In genomic region chr7:79876769-79877362, GRCh38 we compare ENCODE assay signal across 14 cellular contexts.
DNase-seq lines count a peak whose midpoint lies in the region; ATAC-seq, FAIRE-seq and TF ChIP-seq lines count a peak whose summit lies in the region.
"Had no signal": no experiment of that assay in that cellular context is flagged by ENCODE, and none has a peak within 500 bp of the region (broad histone marks: within the 10 kb centered on the region; RNA-seq: fewer than 3 reads in every experiment).

No MANE protein-coding gene starts in this region.

- no peak overlapping the region for H3K4me3 Mint-ChIP-seq in activated CD8-positive, alpha-beta T cell treated with anti-CD3 and anti-CD28 coated beads, Interleukin-2, amount 10 ng/mL, durations not matched to agents 7 days and 5 days
- H3K4me3 Mint-ChIP-seq: activated B cell treated with CpG ODN at 0.5 μM for 24 hours; activated T-helper 1 cell treated with anti-CD3 and anti-CD28 coated beads, Interleukin-12 subunit alpha, Interleukin-12 subunit beta, Interleukin-2, Interleukin-4 antibody, amounts not matched to agents 30 ng/mL and 10 ng/mL and 1 ng/mL, durations not matched to agents 14 hours and 24 hours and 36 hours had no signal

- no peaks in the 10 kb centered on the region for H3K36me3 Mint-ChIP-seq in activated CD8-positive, alpha-beta T cell treated with anti-CD3 and anti-CD28 coated beads, Interleukin-2, amount 10 ng/mL, durations not matched to agents 7 days and 5 days (ENCODE audit: low read depth)

- POLR2A ChIA-PET in activated CD8-positive, alpha-beta T cell treated with anti-CD3 and anti-CD28 coated beads, Interleukin-2, amount 10 ng/mL, durations not matched to agents 7 days and 5 days (lab: Charles Lee) = no interaction called here

- TF ChIP-seq CTCF in D721Med (IDR thresholded peaks at IDR 0.05; ENCODE audit: insufficient read depth, missing control alignments) (no peak), lower leg skin (IDR thresholded peaks at IDR 0.05) (no peak)

- H3K27me3 Mint-ChIP-seq in activated CD8-positive, alpha-beta T cell treated with anti-CD3 and anti-CD28 coated beads, Interleukin-2, amount 10 ng/mL, durations not matched to agents 7 days and 5 days (ENCODE audit: low read depth) = no peaks in the 10 kb centered on the region
- H3K27me3 Mint-ChIP-seq: activated B cell treated with CpG ODN at 0.5 μM for 24 hours had no signal

- no peak overlapping the region for H3K4me3 ChIP-seq in lower leg skin (ENCODE audit: low read depth, poor library complexity, severe bottlenecking)
- H3K4me3 ChIP-seq: thoracic aorta had no signal

- H3K27ac Mint-ChIP-seq in activated CD8-positive, alpha-beta T cell treated with anti-CD3 and anti-CD28 coated beads, Interleukin-2, amount 10 ng/mL, durations not matched to agents 7 days and 5 days = no peak overlapping the region
- H3K27ac Mint-ChIP-seq: activated B cell treated with CpG ODN at 0.5 μM for 24 hours; activated T-helper 1 cell treated with anti-CD3 and anti-CD28 coated beads, Interleukin-12 subunit alpha, Interleukin-12 subunit beta, Interleukin-2, Interleukin-4 antibody, amounts not matched to agents 30 ng/mL and 10 ng/mL and 1 ng/mL, durations not matched to agents 14 hours and 24 hours and 36 hours had no signal

- DNase-seq in D721Med (ENCODE audit: insufficient read length, low spot score) (no peak), HTR-8/SVneo (ENCODE audit: insufficient read length, low spot score) (peak; percentile 2), iris pigment epithelial cell (ENCODE audit: low read depth) (peak; percentile 99), lower leg skin (ENCODE audit: low spot score in 2 of 2) (no peak), putamen (ENCODE audit: low spot score) (no peak), NCI-H1694 (lab: John Stamatoyannopoulos, UW) (no peak)
- DNase-seq in activated CD8-positive, alpha-beta T cell treated with anti-CD3 and anti-CD28 coated beads, Interleukin-2, amount 10 ng/mL, durations not matched to agents 7 days and 5 days = peak; percentile 24
- DNase-seq in activated naive CD4-positive, alpha-beta T cell (lab: John Stamatoyannopoulos, UW) = no peak
- DNase-seq: activated B cell treated with CpG ODN at 0.5 μM for 24 hours, left colon, SHP77 had no signal

- ATAC-seq in activated CD8-positive, alpha-beta T cell treated with anti-CD3 and anti-CD28 coated beads, Interleukin-2, amount 10 ng/mL, durations not matched to agents 7 days and 5 days = no peak
- ATAC-seq: left colon had no signal

- 86 to 89% methylated on average over 7 of the region's 7 CpGs for WGBS in lower leg skin, 2 donors

- FAIRE-seq in D721Med (lab: Jason Lieb, UNC) (peak; percentile 38), HTR-8/SVneo (lab: Jason Lieb, UNC) (no peak)
- FAIRE-seq: GM18507 had no signal

- CTCF ChIA-PET in activated CD8-positive, alpha-beta T cell treated with anti-CD3 and anti-CD28 coated beads, Interleukin-2, amount 10 ng/mL, durations not matched to agents 7 days and 5 days (lab: Charles Lee) = no interaction called here

- H3K9me3 Mint-ChIP-seq in activated CD8-positive, alpha-beta T cell treated with anti-CD3 and anti-CD28 coated beads, Interleukin-2, amount 10 ng/mL, durations not matched to agents 7 days and 5 days (ENCODE audit: insufficient read depth) = no peaks in the 10 kb centered on the region
- H3K9me3 Mint-ChIP-seq: activated T-helper 1 cell treated with anti-CD3 and anti-CD28 coated beads, Interleukin-12 subunit alpha, Interleukin-12 subunit beta, Interleukin-2, Interleukin-4 antibody, amounts not matched to agents 30 ng/mL and 10 ng/mL and 1 ng/mL, durations not matched to agents 14 hours and 24 hours and 36 hours had no signal

- intact Hi-C loops in lower leg skin (cut with DNase I; ENCODE audit: low total_unique reads) = no loop called here

- H3K4me1 Mint-ChIP-seq in activated CD8-positive, alpha-beta T cell treated with anti-CD3 and anti-CD28 coated beads, Interleukin-2, amount 10 ng/mL, durations not matched to agents 7 days and 5 days (ENCODE audit: low read depth) = peaks cover 3% of the 10 kb centered on the region
- H3K4me1 Mint-ChIP-seq: activated B cell treated with CpG ODN at 0.5 μM for 24 hours had no signal

- TF ChIP-seq POLR2A in lower leg skin (IDR thresholded peaks at IDR 0.05) = no peak

Comparison
In these comparisons a context has a peak if more than half of its experiments do, and no peak if none do; other contexts are left out.
1. DNase-seq: peak in HTR-8/SVneo (single experiment), activated CD8-positive, alpha-beta T cell treated with anti-CD3 and anti-CD28 coated beads, Interleukin-2, amount 10 ng/mL, durations not matched to agents 7 days and 5 days (single experiment) and iris pigment epithelial cell (single experiment); none in D721Med (single experiment), lower leg skin (0 of 2), putamen (single experiment), NCI-H1694 (single experiment) and activated naive CD4-positive, alpha-beta T cell (0 of 4).